Comparison of ENCODE assay signal across 9 cellular contexts in the genomic region with DNA sequence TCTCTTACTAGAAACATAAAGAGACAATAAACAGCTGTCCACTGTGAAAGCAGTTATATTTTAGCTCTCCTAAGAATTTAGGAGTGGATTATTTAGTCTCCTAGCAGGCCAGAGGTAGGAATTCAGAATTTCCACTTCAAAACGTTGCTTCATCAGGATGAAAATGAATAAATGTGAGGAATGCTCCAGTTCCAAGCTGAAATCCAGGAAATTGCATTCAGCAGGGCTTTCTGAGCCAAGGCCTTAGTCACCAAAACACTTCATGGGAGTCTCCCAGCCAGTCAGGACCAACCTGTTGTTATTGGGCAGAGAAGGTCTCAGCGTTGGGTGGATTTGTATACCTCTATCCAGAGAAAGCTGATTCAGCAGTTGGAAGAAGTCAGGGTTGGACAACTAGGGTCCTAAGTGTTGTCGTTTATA.
DNase-seq lines count a peak whose midpoint lies in the region; ATAC-seq, FAIRE-seq and TF ChIP-seq lines count a peak whose summit lies in the region.
"Had no signal": no experiment of that assay in that cellular context is flagged by ENCODE, and none has a peak within 500 bp of the region (broad histone marks: within the 10 kb centered on the region; RNA-seq: fewer than 3 reads in every experiment).

No MANE protein-coding gene starts in this region.

- no peak overlapping the region for H2BK120ac ChIP-seq in mesenchymal stem cell (ENCODE audit: low read depth, low read length)

- H3K23ac ChIP-seq in mesenchymal stem cell (ENCODE audit: low read length in 2 of 2), result no peak overlapping the region

- no peaks in the 10 kb centered on the region for H3K4me1 Mint-ChIP-seq in naive thymus-derived CD4-positive, alpha-beta T cell

- H3K4me2 ChIP-seq in mesenchymal stem cell (ENCODE audit: low read length, poor library complexity, severe bottlenecking), result no peak overlapping the region

- H2BK5ac ChIP-seq in mesenchymal stem cell (ENCODE audit: low read depth, low read length, poor library complexity, severe bottlenecking), result no peak overlapping the region

- POLR2A ChIA-PET in naive thymus-derived CD4-positive, alpha-beta T cell (lab: Charles Lee), result no interaction called here

- WGBS in mesenchymal stem cell, result 48% methylated on average over 3 of the region's 3 CpGs

- H3K27ac Mint-ChIP-seq in naive thymus-derived CD4-positive, alpha-beta T cell, result no peak overlapping the region

- peak overlapping the region; percentile 18 for H3K9ac ChIP-seq in mesenchymal stem cell (ENCODE audit: low read length)

- no peak overlapping the region for H3K4ac ChIP-seq in mesenchymal stem cell (ENCODE audit: low read depth in 1 of 2, low read length in 2 of 2)

- FAIRE-seq in urothelium cell line (lab: Jason Lieb, UNC), result no peak

- H4K8ac ChIP-seq in mesenchymal stem cell (ENCODE audit: low read length), result no peak overlapping the region

- H3K9me3 Mint-ChIP-seq in naive thymus-derived CD4-positive, alpha-beta T cell, result peaks cover 0 to 8% (median 2%) of the 10 kb centered on the region in 11 donors

- CTCF ChIA-PET in naive thymus-derived CD4-positive, alpha-beta T cell (lab: Charles Lee), result no interaction called here

- no peaks in the 10 kb centered on the region for H3K9me3 ChIP-seq in mesenchymal stem cell (ENCODE audit: control insufficient read depth, low read length)
- no peaks in the 10 kb centered on the region for H3K9me3 ChIP-seq in naive thymus-derived CD4-positive, alpha-beta T cell (ENCODE audit: control insufficient read depth in 2 of 3, low read length in 3 of 3)

- DNase-seq in NCI-H226, result peak; percentile 93
- peak; percentile 75 for DNase-seq in epithelial cell of proximal tubule (ENCODE audit: low read depth)
- DNase-seq in mesenchymal stem cell, result peak; percentile 85
- peak; percentile 35 for DNase-seq in urothelium cell line (ENCODE audit: low spot score)
- DNase-seq in naive thymus-derived CD4-positive, alpha-beta T cell, result no peak
- no peak for DNase-seq in stimulated activated CD4-positive, alpha-beta T cell treated with anti-CD3 and anti-CD28 coated beads, Interleukin-1b, Interleukin-23, amount 100 ng/mL, for 48 hours
- no peak for DNase-seq in central memory CD4-positive, alpha-beta T cell
- DNase-seq: effector CD8-positive, alpha-beta T cell; T-helper 9 cell had no signal

- no peak overlapping the region for H2AK5ac ChIP-seq in mesenchymal stem cell (ENCODE audit: low read length, severe bottlenecking)

- no peak for ATAC-seq in naive thymus-derived CD4-positive, alpha-beta T cell

- H3K27me3 Mint-ChIP-seq in naive thymus-derived CD4-positive, alpha-beta T cell, result no peaks in the 10 kb centered on the region

- H3K36me3 Mint-ChIP-seq in naive thymus-derived CD4-positive, alpha-beta T cell, result no peaks in the 10 kb centered on the region

- no peak overlapping the region for H3K14ac ChIP-seq in mesenchymal stem cell (ENCODE audit: low read length in 2 of 2)

- TF ChIP-seq CTCF in epithelial cell of proximal tubule (conservative IDR thresholded peaks at IDR 0.05; ENCODE audit: low read depth, low read length), result no peak

- intact Hi-C loops in naive thymus-derived CD4-positive, alpha-beta T cell (cut with micrococcal nuclease), result no loop called here

- no peak overlapping the region for H2BK12ac ChIP-seq in mesenchymal stem cell (ENCODE audit: low read length in 2 of 2)

- H3K4me1 ChIP-seq in mesenchymal stem cell (ENCODE audit: control insufficient read depth, insufficient read depth, low read depth, low read length), result peaks cover 1% of the 10 kb centered on the region
- H3K4me1 ChIP-seq in naive thymus-derived CD4-positive, alpha-beta T cell (ENCODE audit: control insufficient read depth in 2 of 2, insufficient read depth in 2 of 2, low read length in 2 of 2), result no peaks in the 10 kb centered on the region

- no peaks in the 10 kb centered on the region for H3K36me3 ChIP-seq in mesenchymal stem cell (ENCODE audit: control insufficient read depth in 1 of 2, insufficient read depth in 2 of 2, low read depth in 1 of 2, low read length in 2 of 2)
- H3K36me3 ChIP-seq in naive thymus-derived CD4-positive, alpha-beta T cell (ENCODE audit: control insufficient read depth in 2 of 3, insufficient read depth in 3 of 3, low read length in 3 of 3), result no peaks in the 10 kb centered on the region

- H3K18ac ChIP-seq in mesenchymal stem cell (ENCODE audit: low read depth in 1 of 2, low read length in 2 of 2), result no peak overlapping the region

- no peak overlapping the region for H2AFZ ChIP-seq in mesenchymal stem cell (ENCODE audit: low read depth, low read length)

- no peak overlapping the region for H4K91ac ChIP-seq in mesenchymal stem cell (ENCODE audit: low read length)

- no peak overlapping the region for H3K4me3 ChIP-seq in epithelial cell of proximal tubule (ENCODE audit: low read depth, low read length)
- H3K4me3 ChIP-seq in mesenchymal stem cell (ENCODE audit: insufficient read depth in 1 of 2, low read depth in 1 of 2, low read length in 2 of 2), result no peak overlapping the region
- no peak overlapping the region for H3K4me3 ChIP-seq in naive thymus-derived CD4-positive, alpha-beta T cell (ENCODE audit: low read length)

- no peaks in the 10 kb centered on the region for H3K79me1 ChIP-seq in mesenchymal stem cell (replicated peaks; ENCODE audit: low read length, poor library complexity, severe bottlenecking)

- H2BK15ac ChIP-seq in mesenchymal stem cell (ENCODE audit: low read depth, poor library complexity, severe bottlenecking), result no peak overlapping the region

- no peak overlapping the region for H3K4me3 Mint-ChIP-seq in naive thymus-derived CD4-positive, alpha-beta T cell

- H3K27ac ChIP-seq in mesenchymal stem cell (ENCODE audit: low read length, poor library complexity, severe bottlenecking), result peak overlapping the region; percentile 71
- no peak overlapping the region for H3K27ac ChIP-seq in naive thymus-derived CD4-positive, alpha-beta T cell (ENCODE audit: low read depth, low read length)

- H3K27me3 ChIP-seq in mesenchymal stem cell (ENCODE audit: control insufficient read depth in 1 of 2, insufficient read depth in 1 of 2, low read length in 2 of 2), result no peaks in the 10 kb centered on the region
- no peaks in the 10 kb centered on the region for H3K27me3 ChIP-seq in naive thymus-derived CD4-positive, alpha-beta T cell (ENCODE audit: control insufficient read depth in 2 of 2, insufficient read depth in 2 of 2, low read length in 2 of 2)

Comparison
In these comparisons a context has a peak if more than half of its experiments do, and no peak if none do; other contexts are left out.
1. DNase-seq: peak in NCI-H226 (single experiment), epithelial cell of proximal tubule (single experiment), mesenchymal stem cell (single experiment) and urothelium cell line (single experiment); none in naive thymus-derived CD4-positive, alpha-beta T cell (0 of 9), stimulated activated CD4-positive, alpha-beta T cell treated with anti-CD3 and anti-CD28 coated beads, Interleukin-1b, Interleukin-23, amount 100 ng/mL, for 48 hours (single experiment) and central memory CD4-positive, alpha-beta T cell (single experiment).